10 cellular contexts compared by ENCODE assay signal in genomic region chr4:1191621-1192020, GRCh38. TPM values are rescaled to one million over a fixed set of nuclear protein-coding genes. Genes with fewer than 3 reads are reported as not detected.
DNase-seq lines count a peak whose midpoint lies in the region; ATAC-seq and TF ChIP-seq lines count a peak whose summit lies in the region.
"Had no signal": no experiment of that assay in that cellular context is flagged by ENCODE, and none has a peak within 500 bp of the region (broad histone marks: within the 10 kb centered on the region; RNA-seq: fewer than 3 reads in every experiment).

No MANE protein-coding gene starts in this region.

- no peak overlapping the region for H3K27ac Mint-ChIP-seq in natural killer cell treated with Interleukin-12 subunit alpha and Interleukin-12 subunit beta and Interleukin-15 and Interleukin-18, amount 100 ng/mL, for 72 hours
- H3K27ac Mint-ChIP-seq in T-helper 2 cell treated with Interferon-gamma antibody and Interleukin-4, amounts not matched to agents 5 μg/mL and 100 μg/mL, for 36 hours, result no peak overlapping the region

- no peaks in the 10 kb centered on the region for H3K9me3 Mint-ChIP-seq in natural killer cell treated with Interleukin-12 subunit alpha and Interleukin-12 subunit beta and Interleukin-15 and Interleukin-18, amount 100 ng/mL, for 72 hours
- no peaks in the 10 kb centered on the region for H3K9me3 Mint-ChIP-seq in T-helper 2 cell treated with Interferon-gamma antibody and Interleukin-4, amounts not matched to agents 5 μg/mL and 100 μg/mL, for 36 hours

- H3K4me1 Mint-ChIP-seq in natural killer cell treated with Interleukin-12 subunit alpha and Interleukin-12 subunit beta and Interleukin-15 and Interleukin-18, amount 100 ng/mL, for 72 hours (ENCODE audit: low read depth in 2 of 2), result peaks cover 29 to 38% of the 10 kb centered on the region in 2 donors
- H3K4me1 Mint-ChIP-seq in T-helper 2 cell treated with Interferon-gamma antibody and Interleukin-4, amounts not matched to agents 5 μg/mL and 100 μg/mL, for 36 hours (ENCODE audit: low read depth), result peaks cover 20% of the 10 kb centered on the region

- H3K4me3 Mint-ChIP-seq in natural killer cell treated with Interleukin-12 subunit alpha and Interleukin-12 subunit beta and Interleukin-15 and Interleukin-18, amount 100 ng/mL, for 72 hours, result no peak overlapping the region
- no peak overlapping the region for H3K4me3 Mint-ChIP-seq in T-helper 2 cell treated with Interferon-gamma antibody and Interleukin-4, amounts not matched to agents 5 μg/mL and 100 μg/mL, for 36 hours

- DNase-seq in activated CD4-positive, alpha-beta T cell treated with anti-CD3 and anti-CD28 coated beads for 48 hours, result peak; percentile 1
- no peak for DNase-seq in activated CD4-positive, alpha-beta T cell treated with anti-CD3 and anti-CD28 coated beads, Interleukin-2, amount 50 U/mL, for 4 hours
- DNase-seq in esophagus muscularis mucosa (ENCODE audit: extremely low spot score) (no peak), upper lobe of left lung (peak in 1 of 2 donors; percentile 30)
- DNase-seq in natural killer cell treated with Interleukin-12 subunit alpha and Interleukin-12 subunit beta and Interleukin-15 and Interleukin-18, amount 100 ng/mL, for 72 hours (ENCODE audit: low spot score), result peak; percentile 46
- DNase-seq in T-helper 2 cell treated with Interferon-gamma antibody and Interleukin-4, amounts not matched to agents 5 μg/mL and 100 μg/mL, for 36 hours (ENCODE audit: low spot score), result no peak
- DNase-seq in effector CD4-positive, alpha-beta T cell, result no peak
- no peak for DNase-seq in activated CD4-positive, CD25-positive, alpha-beta regulatory T cell (lab: John Stamatoyannopoulos, UW)
- DNase-seq: MM.1S, NCI-H748 treated with DMSO at 0.1 percent for 48 hours had no signal

- peaks cover 37 to 53% (median 46%) of the 10 kb centered on the region in 4 donors for H3K4me1 ChIP-seq in esophagus muscularis mucosa
- peaks cover 25 to 40% (median 33%) of the 10 kb centered on the region in 4 donors for H3K4me1 ChIP-seq in upper lobe of left lung

- TF ChIP-seq EP300 in esophagus muscularis mucosa (IDR thresholded peaks at IDR 0.05), result no peak
- TF ChIP-seq EP300 in upper lobe of left lung (IDR thresholded peaks at IDR 0.05), result no peak

- H3K27me3 Mint-ChIP-seq in natural killer cell treated with Interleukin-12 subunit alpha and Interleukin-12 subunit beta and Interleukin-15 and Interleukin-18, amount 100 ng/mL, for 72 hours, result no peaks in the 10 kb centered on the region
- H3K27me3 Mint-ChIP-seq in T-helper 2 cell treated with Interferon-gamma antibody and Interleukin-4, amounts not matched to agents 5 μg/mL and 100 μg/mL, for 36 hours (ENCODE audit: low read depth), result no peaks in the 10 kb centered on the region

- H3K36me3 Mint-ChIP-seq in natural killer cell treated with Interleukin-12 subunit alpha and Interleukin-12 subunit beta and Interleukin-15 and Interleukin-18, amount 100 ng/mL, for 72 hours, result no peaks in the 10 kb centered on the region
- peaks cover 20% of the 10 kb centered on the region for H3K36me3 Mint-ChIP-seq in T-helper 2 cell treated with Interferon-gamma antibody and Interleukin-4, amounts not matched to agents 5 μg/mL and 100 μg/mL, for 36 hours (ENCODE audit: low read depth)

- H3K27ac ChIP-seq in esophagus muscularis mucosa (replicated peaks in 1 of 4) (peak overlapping the region; percentile 83 to 89 (median 86)), upper lobe of left lung (peak overlapping the region; percentile 63 to 88 (median 75))

- H3K36me3 ChIP-seq in esophagus muscularis mucosa (no peaks in the 10 kb centered on the region), upper lobe of left lung (peaks cover 0 to 3% (median 1%) of the 10 kb centered on the region in 4 donors)

- intact Hi-C loops in esophagus muscularis mucosa (cut with DNase I), result no loop called here

- no peak for ATAC-seq in natural killer cell treated with Interleukin-12 subunit alpha and Interleukin-12 subunit beta and Interleukin-15 and Interleukin-18, amount 100 ng/mL, for 72 hours
- ATAC-seq in upper lobe of left lung (ENCODE audit: low FRiP score in 2 of 2), result no peak

- H3K4me3 ChIP-seq in esophagus muscularis mucosa (no peak overlapping the region), upper lobe of left lung (no peak overlapping the region)

- WGBS in esophagus muscularis mucosa, result 83% methylated on average over 3 of the region's 5 CpGs
- WGBS in upper lobe of left lung, 2 donors, result 76 to 92% methylated on average over 4 to 5 of the region's 5 CpGs

- H3K9me3 ChIP-seq in esophagus muscularis mucosa (no peaks in the 10 kb centered on the region), upper lobe of left lung (no peaks in the 10 kb centered on the region)

- TF ChIP-seq CTCF in esophagus muscularis mucosa (IDR thresholded peaks at IDR 0.05), result no peak
- no peak for TF ChIP-seq CTCF in upper lobe of left lung (IDR thresholded peaks at IDR 0.05)

- H3K27me3 ChIP-seq in esophagus muscularis mucosa, result no peaks in the 10 kb centered on the region
- H3K27me3 ChIP-seq in upper lobe of left lung, result no peaks in the 10 kb centered on the region

- TF ChIP-seq POLR2A in esophagus muscularis mucosa (IDR thresholded peaks at IDR 0.05; ENCODE audit: low read depth) (no peak), upper lobe of left lung (IDR thresholded peaks at IDR 0.05) (no peak)

RNA-seq across cellular contexts. Expression of gene SPON2, which starts 19.2 kb away (rescaled TPM):
- total RNA-seq in esophagus muscularis mucosa (10 to 100 TPM; 21.3 to 72.9 (median 58.3) TPM), upper lobe of left lung (10 to 100 TPM; 23.2 to 81.3 (median 50.8) TPM)
- total RNA-seq in natural killer cell treated with Interleukin-12 subunit alpha and Interleukin-12 subunit beta and Interleukin-15 and Interleukin-18, amount 100 ng/mL, for 72 hours, result 10 to 100 TPM in 1 of 2 donors, 1 to 10 TPM in 1; 1.5 to 13.6 TPM

RNA-seq across cellular contexts. Expression of gene CTBP1, which starts 57.3 kb away (rescaled TPM):
- 100 to 1,000 TPM; 110 to 245 (median 172) TPM for total RNA-seq in esophagus muscularis mucosa
- 100 to 1,000 TPM; 109 to 245 TPM for total RNA-seq in natural killer cell treated with Interleukin-12 subunit alpha and Interleukin-12 subunit beta and Interleukin-15 and Interleukin-18, amount 100 ng/mL, for 72 hours
- 100 to 1,000 TPM; 142 to 483 (median 213) TPM for total RNA-seq in upper lobe of left lung

Comparison
In these comparisons a context has a peak if more than half of its experiments do, and no peak if none do; other contexts are left out.
1. DNase-seq: peak in activated CD4-positive, alpha-beta T cell treated with anti-CD3 and anti-CD28 coated beads for 48 hours (single experiment) and natural killer cell treated with Interleukin-12 subunit alpha and Interleukin-12 subunit beta and Interleukin-15 and Interleukin-18, amount 100 ng/mL, for 72 hours (single experiment); none in activated CD4-positive, alpha-beta T cell treated with anti-CD3 and anti-CD28 coated beads, Interleukin-2, amount 50 U/mL, for 4 hours (0 of 2), esophagus muscularis mucosa (single experiment), T-helper 2 cell treated with Interferon-gamma antibody and Interleukin-4, amounts not matched to agents 5 μg/mL and 100 μg/mL, for 36 hours (single experiment), effector CD4-positive, alpha-beta T cell (single experiment) and activated CD4-positive, CD25-positive, alpha-beta regulatory T cell (0 of 4).